Comparison of ENCODE assay signal across 8 cellular contexts in the genomic region with DNA sequence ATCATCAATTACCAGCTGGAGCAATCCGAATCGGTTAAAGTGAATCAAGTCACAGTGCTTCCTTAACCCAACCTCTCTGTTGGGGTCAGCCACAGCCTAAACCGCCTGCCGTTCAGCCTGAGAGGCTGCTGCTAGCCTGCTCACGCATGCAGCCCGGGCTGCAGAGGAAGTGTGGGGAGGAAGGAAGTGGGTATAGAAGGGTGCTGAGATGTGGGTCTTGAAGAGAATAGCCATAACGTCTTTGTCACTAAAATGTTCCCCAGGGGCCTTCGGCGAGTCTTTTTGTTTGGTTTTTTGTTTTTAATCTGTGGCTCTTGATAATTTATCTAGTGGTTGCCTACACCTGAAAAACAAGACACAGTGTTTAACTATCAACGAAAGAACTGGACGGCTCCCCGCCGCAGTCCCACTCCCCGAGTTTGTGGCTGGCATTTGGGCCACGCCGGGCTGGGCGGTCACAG. TPM values are rescaled to one million over a fixed set of nuclear protein-coding genes. Genes with fewer than 3 reads are reported as not detected.
DNase-seq lines count a peak whose midpoint lies in the region; ATAC-seq and TF ChIP-seq lines count a peak whose summit lies in the region.

No MANE protein-coding gene starts in this region.

- H3K4ac ChIP-seq in mesenchymal stem cell (ENCODE audit: low read depth in 1 of 2, low read length in 2 of 2) = peak overlapping the region in 1 of 2 experiments; percentile 62

- peaks cover 65% of the 10 kb centered on the region for H3K27me3 ChIP-seq in HUES64 (ENCODE audit: insufficient read depth, low read length)
- H3K27me3 ChIP-seq in colonic mucosa = no peaks in the 10 kb centered on the region
- H3K27me3 ChIP-seq in mesenchymal stem cell (ENCODE audit: control insufficient read depth in 1 of 2, insufficient read depth in 1 of 2, low read length in 2 of 2) = no peaks in the 10 kb centered on the region

- DNase-seq in Calu3 = no peak
- DNase-seq in activated CD4-positive, CD25-positive, alpha-beta regulatory T cell (lab: John Stamatoyannopoulos, UW) = peak; percentile 9 to 55 (median 22)
- peak; percentile 45 for DNase-seq in colonic mucosa
- peak; percentile 31 for DNase-seq in mesenchymal stem cell
- DNase-seq in stimulated activated CD8-positive, alpha-beta memory T cell treated with anti-CD3 and anti-CD28 coated beads, Interleukin-4, amount 100 ng/mL, for 48 hours = peak; percentile 75
- no peak for DNase-seq in cerebellar cortex (ENCODE audit: low spot score)

- no peak for TF ChIP-seq CTCF in Calu3 (IDR thresholded peaks at IDR 0.05; ENCODE audit: unreplicated experiment)
- TF ChIP-seq CTCF in colonic mucosa (IDR thresholded peaks at IDR 0.05) = no peak

- H3K4me2 ChIP-seq in mesenchymal stem cell (ENCODE audit: low read length, poor library complexity, severe bottlenecking) = peak overlapping the region; percentile 99

- no peaks in the 10 kb centered on the region for H3K36me3 Mint-ChIP-seq in Calu3 (ENCODE audit: insufficient read depth, unreplicated experiment)

- H4K91ac ChIP-seq in mesenchymal stem cell (ENCODE audit: low read length) = peak overlapping the region; percentile 78

- H3K79me1 ChIP-seq in mesenchymal stem cell (replicated peaks; ENCODE audit: low read length, poor library complexity, severe bottlenecking) = no peaks in the 10 kb centered on the region

- peak overlapping the region; percentile 59 for H3K4me3 Mint-ChIP-seq in Calu3 (ENCODE audit: low read depth, unreplicated experiment)

- H3K4me1 Mint-ChIP-seq in Calu3 (ENCODE audit: low read depth, unreplicated experiment) = no peaks in the 10 kb centered on the region

- H2BK120ac ChIP-seq in mesenchymal stem cell (ENCODE audit: low read depth, low read length) = peak overlapping the region; percentile 90

- H3K4me1 ChIP-seq in HUES64 (ENCODE audit: insufficient read depth, low read length) (0 out of 2 replicates have a peak, but pooled peaks cover 2% of the 10 kb centered on the region), colonic mucosa (no peaks in the 10 kb centered on the region), mesenchymal stem cell (ENCODE audit: control insufficient read depth, insufficient read depth, low read depth, low read length) (peaks cover 16% of the 10 kb centered on the region)

- peak overlapping the region; percentile 86 to 88 for H3K18ac ChIP-seq in mesenchymal stem cell (ENCODE audit: low read depth in 1 of 2, low read length in 2 of 2)

- H3K27ac ChIP-seq in HUES64 (ENCODE audit: low read depth, low read length) = no peak overlapping the region
- H3K27ac ChIP-seq in colonic mucosa = peak overlapping the region; percentile 71
- H3K27ac ChIP-seq in mesenchymal stem cell (ENCODE audit: low read length, poor library complexity, severe bottlenecking) = no peak overlapping the region

- intact Hi-C loops in Calu3 (cut with micrococcal nuclease; ENCODE audit: unreplicated experiment) (no loop called here), colonic mucosa (cut with DNase I) (no loop called here)

- peak overlapping the region; percentile 90 for H2BK15ac ChIP-seq in mesenchymal stem cell (ENCODE audit: low read depth, poor library complexity, severe bottlenecking)

- H3K9me3 ChIP-seq in HUES64 (ENCODE audit: insufficient read depth, low read depth, low read length) = no peaks in the 10 kb centered on the region
- no peaks in the 10 kb centered on the region for H3K9me3 ChIP-seq in colonic mucosa
- no peaks in the 10 kb centered on the region for H3K9me3 ChIP-seq in mesenchymal stem cell (ENCODE audit: control insufficient read depth, low read length)

- H3K9ac ChIP-seq in HUES64 (ENCODE audit: low read depth, low read length) (no peak overlapping the region), colonic mucosa (ENCODE audit: low read depth in 2 of 2, low read length in 2 of 2) (peak overlapping the region; percentile 56 to 82), mesenchymal stem cell (ENCODE audit: low read length) (peak overlapping the region; percentile 89)

- H3K9me3 Mint-ChIP-seq in Calu3 (ENCODE audit: low read depth, unreplicated experiment) = no peaks in the 10 kb centered on the region

- peak overlapping the region; percentile 74 for H2AFZ ChIP-seq in mesenchymal stem cell (ENCODE audit: low read depth, low read length)

- no peak overlapping the region for H3K23ac ChIP-seq in mesenchymal stem cell (ENCODE audit: low read length in 2 of 2)

- H3K27ac Mint-ChIP-seq in Calu3 (ENCODE audit: unreplicated experiment) = no peak overlapping the region

- H3K36me3 ChIP-seq in HUES64 (ENCODE audit: insufficient read depth, low read length) (no peaks in the 10 kb centered on the region), colonic mucosa (no peaks in the 10 kb centered on the region), mesenchymal stem cell (ENCODE audit: control insufficient read depth in 1 of 2, insufficient read depth in 2 of 2, low read depth in 1 of 2, low read length in 2 of 2) (no peaks in the 10 kb centered on the region)

- no TSS peak for BruUV-seq in Calu3 (replicated peaks; lab: Mats Ljungman, UMichigan)

- no peak overlapping the region for H3K14ac ChIP-seq in mesenchymal stem cell (ENCODE audit: low read length in 2 of 2)

- peak overlapping the region; percentile 89 for H4K8ac ChIP-seq in mesenchymal stem cell (ENCODE audit: low read length)

- H2AK5ac ChIP-seq in mesenchymal stem cell (ENCODE audit: low read length, severe bottlenecking) = no peak overlapping the region

- peak; percentile 72 for ATAC-seq in GM21526 (IDR thresholded peaks at IDR 0.05; ENCODE audit: low FRiP score, unreplicated experiment)

- no peaks in the 10 kb centered on the region for H3K27me3 Mint-ChIP-seq in Calu3 (ENCODE audit: unreplicated experiment)

- H3K4me3 ChIP-seq in HUES64 (ENCODE audit: low read length) = peak overlapping the region; percentile 54
- H3K4me3 ChIP-seq in colonic mucosa = peak overlapping the region; percentile 39
- H3K4me3 ChIP-seq in mesenchymal stem cell (ENCODE audit: insufficient read depth in 1 of 2, low read depth in 1 of 2, low read length in 2 of 2) = peak overlapping the region; percentile 64 to 91

- no peak overlapping the region for H2BK5ac ChIP-seq in mesenchymal stem cell (ENCODE audit: low read depth, low read length, poor library complexity, severe bottlenecking)

- peak overlapping the region; percentile 79 to 82 for H2BK12ac ChIP-seq in mesenchymal stem cell (ENCODE audit: low read length in 2 of 2)

- CTCF ChIA-PET in Calu3 (lab: Charles Lee) = no interaction called here

- WGBS in HUES64 = 10% methylated on average over 17 of the region's 17 CpGs
- 8% methylated on average over 17 of the region's 17 CpGs for WGBS in mesenchymal stem cell

RNA-seq across cellular contexts. Expression of a gene that starts 0.5 kb away (rescaled TPM):
- total RNA-seq in Calu3 (2022) = 0.33 and 0.34 TPM in 2 replicates
- polyA plus RNA-seq in HUES64 (2013, experiment 1 of 2) = 2.5 TPM
- polyA plus RNA-seq in HUES64 (2013, experiment 2 of 2) = 2.4 TPM
- 1 to 10 TPM; 4.1 to 6.7 TPM for total RNA-seq in colonic mucosa
- 32.7 TPM for polyA plus RNA-seq in mesenchymal stem cell (2013, experiment 1 of 2)
- polyA plus RNA-seq in mesenchymal stem cell (2013, experiment 2 of 2) = 29.4 TPM

Comparison
In these comparisons a context has a peak if more than half of its experiments do, and no peak if none do; other contexts are left out.
1. DNase-seq: peak in activated CD4-positive, CD25-positive, alpha-beta regulatory T cell (4 of 4), colonic mucosa (single experiment), mesenchymal stem cell (single experiment) and stimulated activated CD8-positive, alpha-beta memory T cell treated with anti-CD3 and anti-CD28 coated beads, Interleukin-4, amount 100 ng/mL, for 48 hours (single experiment); none in Calu3 (single experiment) and cerebellar cortex (single experiment).
2. Peak in every context shown above with its lines, with median percentiles within 50 percentile points of each other: H3K4me3 ChIP-seq.